Comparison of ENCODE assay signal across 9 cellular contexts in the genomic region with DNA sequence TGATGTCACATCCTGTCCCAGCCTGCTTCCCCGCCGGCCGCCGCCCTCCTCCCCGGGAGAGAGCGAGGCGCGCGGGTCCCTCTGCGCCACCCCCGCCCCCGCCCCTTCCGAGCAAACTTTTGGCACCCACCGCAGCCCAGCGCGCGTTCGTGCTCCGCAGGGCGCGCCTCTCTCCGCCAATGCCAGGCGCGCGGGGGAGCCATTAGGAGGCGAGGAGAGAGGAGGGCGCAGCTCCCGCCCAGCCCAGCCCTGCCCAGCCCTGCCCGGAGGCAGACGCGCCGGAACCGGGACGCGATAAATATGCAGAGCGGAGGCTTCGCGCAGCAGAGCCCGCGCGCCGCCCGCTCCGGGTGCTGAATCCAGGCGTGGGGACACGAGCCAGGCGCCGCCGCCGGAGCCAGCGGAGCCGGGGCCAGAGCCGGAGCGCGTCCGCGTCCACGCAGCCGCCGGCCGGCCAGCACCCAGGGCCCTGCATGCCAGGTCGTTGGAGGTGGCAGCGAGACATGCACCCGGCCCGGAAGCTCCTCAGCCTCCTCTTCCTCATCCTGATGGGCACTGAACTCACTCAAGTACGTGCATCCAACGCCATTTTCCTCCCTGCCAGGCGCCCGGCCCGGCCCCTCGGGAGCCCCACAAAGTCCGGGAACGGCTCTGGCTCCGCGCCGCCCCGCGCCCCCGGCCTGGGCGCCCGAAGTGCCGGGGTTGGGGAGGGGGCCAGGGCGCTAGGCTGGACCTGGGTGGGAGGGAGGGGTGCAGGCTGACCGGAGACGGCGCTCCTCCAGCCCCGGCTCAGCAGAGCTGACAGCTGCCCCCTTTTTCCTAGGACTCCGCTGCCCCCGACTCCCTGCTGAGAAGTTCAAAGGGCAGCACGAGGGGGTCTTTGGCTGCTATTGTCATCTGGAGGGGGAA. TPM values are rescaled to one million over a fixed set of nuclear protein-coding genes. Genes with fewer than 3 reads are reported as not detected.
A peak's percentile ranks its signal among the peaks of the same experiment; 100 is the strongest.
DNase-seq lines count a peak whose midpoint lies in the region; FAIRE-seq and TF ChIP-seq lines count a peak whose summit lies in the region.
"Had no signal": no experiment of that assay in that cellular context is flagged by ENCODE, and none has a peak within 500 bp of the region (broad histone marks: within the 10 kb centered on the region; RNA-seq: fewer than 3 reads in every experiment).

No MANE protein-coding gene starts in this region.

- H3K9me3 Mint-ChIP-seq in activated CD4-positive, alpha-beta T cell treated with anti-CD3 and anti-CD28 coated beads, Interleukin-2, amount 10 ng/mL, durations not matched to agents 7 days and 5 days = no peaks in the 10 kb centered on the region

- no peak for FAIRE-seq in H54 (lab: Jason Lieb, UNC)

- TF ChIP-seq POLR2A in H54 (IDR thresholded peaks at IDR 0.05; ENCODE audit: low read depth, low read length) = peak; percentile 44; the same call in 1 of the 2 replicates

- no peaks in the 10 kb centered on the region for H3K36me3 Mint-ChIP-seq in activated CD4-positive, alpha-beta T cell treated with anti-CD3 and anti-CD28 coated beads, Interleukin-2, amount 10 ng/mL, durations not matched to agents 7 days and 5 days (ENCODE audit: low read depth)

- H3K27ac ChIP-seq in angular gyrus (ENCODE audit: low read depth, low read length) = peak overlapping the region; percentile 67
- no peak overlapping the region for H3K27ac ChIP-seq in iPS-20b (ENCODE audit: low read length)
- peak overlapping the region in 5 of 21 experiments; percentile 0 to 44 (median 29) for H3K27ac ChIP-seq in skin epidermis

- no peak overlapping the region for H3K27ac Mint-ChIP-seq in activated CD4-positive, alpha-beta T cell treated with anti-CD3 and anti-CD28 coated beads, Interleukin-2, amount 10 ng/mL, durations not matched to agents 7 days and 5 days

- DNase-seq in H54 (ENCODE audit: insufficient read length, low spot score) (peak; percentile 94), HUDEP-2 (lab: John Stamatoyannopoulos, UW; ENCODE audit: unreplicated experiment in 76 of 76) (no peak), DMS53 (lab: John Stamatoyannopoulos, UW) (no peak), NCI-H774 (lab: John Stamatoyannopoulos, UW) (no peak)
- no peak for DNase-seq in activated CD4-positive, alpha-beta T cell treated with anti-CD3 and anti-CD28 coated beads, Interleukin-2, amount 10 ng/mL, durations not matched to agents 7 days and 5 days
- DNase-seq: T1000 had no signal

- no peaks in the 10 kb centered on the region for H3K36me3 ChIP-seq in iPS-20b (ENCODE audit: insufficient read depth, low read depth, low read length)

- no peaks in the 10 kb centered on the region for H3K9me3 ChIP-seq in iPS-20b (ENCODE audit: insufficient read depth, low read depth, low read length)

- peaks cover 7% of the 10 kb centered on the region; the same call in 1 of the 2 replicates for H3K4me1 ChIP-seq in iPS-20b (ENCODE audit: insufficient read depth, low read length)

- CTCF ChIA-PET in activated CD4-positive, alpha-beta T cell treated with anti-CD3 and anti-CD28 coated beads, Interleukin-2, amount 10 ng/mL, durations not matched to agents 7 days and 5 days (lab: Charles Lee) = no interaction called here

- peaks cover 34% of the 10 kb centered on the region for H3K27me3 ChIP-seq in iPS-20b (ENCODE audit: insufficient read depth, low read length)

- POLR2A ChIA-PET in activated CD4-positive, alpha-beta T cell treated with anti-CD3 and anti-CD28 coated beads, Interleukin-2, amount 10 ng/mL, durations not matched to agents 7 days and 5 days (lab: Charles Lee) = no interaction called here

- peaks cover 20% of the 10 kb centered on the region for H3K27me3 Mint-ChIP-seq in activated CD4-positive, alpha-beta T cell treated with anti-CD3 and anti-CD28 coated beads, Interleukin-2, amount 10 ng/mL, durations not matched to agents 7 days and 5 days

- H3K4me3 ChIP-seq in iPS-20b (ENCODE audit: low read length) = peak overlapping the region; percentile 61; the same call in 1 of the 2 replicates
- H3K4me3 ChIP-seq in skin epidermis = peak overlapping the region; percentile 19 to 58 (median 35)

- no peak overlapping the region for H3K9ac ChIP-seq in iPS-20b (ENCODE audit: low read depth, low read length)

- H3K4me3 Mint-ChIP-seq in activated CD4-positive, alpha-beta T cell treated with anti-CD3 and anti-CD28 coated beads, Interleukin-2, amount 10 ng/mL, durations not matched to agents 7 days and 5 days = no peak overlapping the region

- H3K4me1 Mint-ChIP-seq in activated CD4-positive, alpha-beta T cell treated with anti-CD3 and anti-CD28 coated beads, Interleukin-2, amount 10 ng/mL, durations not matched to agents 7 days and 5 days = no peaks in the 10 kb centered on the region

RNA-seq across cellular contexts. Expression of a gene that starts 12.0 kb away (rescaled TPM):
- total RNA-seq in activated CD4-positive, alpha-beta T cell treated with anti-CD3 and anti-CD28 coated beads, Interleukin-2, amount 10 ng/mL, durations not matched to agents 7 days and 5 days = not detected
